ENCODE assay signal across 14 cellular contexts in genomic region chr3:183710231-183710630, GRCh38. TPM values are rescaled to one million over a fixed set of nuclear protein-coding genes. Genes with fewer than 3 reads are reported as not detected.
DNase-seq lines count a peak whose midpoint lies in the region; ATAC-seq, FAIRE-seq and TF ChIP-seq lines count a peak whose summit lies in the region.
"Had no signal": no experiment of that assay in that cellular context is flagged by ENCODE, and none has a peak within 500 bp of the region (broad histone marks: within the 10 kb centered on the region; RNA-seq: fewer than 3 reads in every experiment).

No MANE protein-coding gene starts in this region.

- no peaks in the 10 kb centered on the region for H3K27me3 ChIP-seq in BE2C
- H3K27me3 ChIP-seq: BLaER1 treated with 17β-estradiol and CSF1 and Interleukin-3, amounts not matched to agents 10 nM and 100 nM had no signal

- H3K27ac ChIP-seq in angular gyrus (ENCODE audit: low read depth, low read length): peak overlapping the region; percentile 26
- H3K27ac ChIP-seq: BLaER1 treated with 17β-estradiol and CSF1 and Interleukin-3, amounts not matched to agents 10 nM and 100 nM; PC-9 had no signal

- FAIRE-seq in RCC 7860 (lab: Jason Lieb, UNC): no peak

- H3K4me1 ChIP-seq in BE2C: no peaks in the 10 kb centered on the region

- no peaks in the 10 kb centered on the region for H3K9me3 ChIP-seq in BE2C
- H3K9me3 ChIP-seq: BLaER1 treated with 17β-estradiol and CSF1 and Interleukin-3, amounts not matched to agents 10 nM and 100 nM; HAP-1 had no signal

- peak; percentile 40 for DNase-seq in COLO829 (ENCODE audit: low spot score)
- peak; percentile 28 for DNase-seq in LHCN-M2 (ENCODE audit: low read depth)
- DNase-seq in inferior parietal cortex (ENCODE audit: extremely low spot score): peak; percentile 27
- no peak for DNase-seq in RCC 7860 (ENCODE audit: low spot score)
- DNase-seq in BE2C: no peak
- no peak for DNase-seq in foreskin fibroblast
- DNase-seq: DMS53, NCI-H187, NCI-H345, PC-9 had no signal

- no peak for ATAC-seq in GM19351 (IDR thresholded peaks at IDR 0.05; ENCODE audit: unreplicated experiment)

- TF ChIP-seq CTCF in BE2C (IDR thresholded peaks at IDR 0.05; ENCODE audit: low read depth, low read length): no peak
- no peak for TF ChIP-seq CTCF in foreskin fibroblast (IDR thresholded peaks at IDR 0.05; ENCODE audit: low read depth, low read length)

- peaks cover 16% of the 10 kb centered on the region for H3K36me3 ChIP-seq in BE2C

- H3K4me3 ChIP-seq in BE2C (ENCODE audit: low read depth, low read length) (no peak overlapping the region), foreskin fibroblast (ENCODE audit: low read depth in 1 of 2, low read length in 2 of 2) (no peak overlapping the region)
- H3K4me3 ChIP-seq: BLaER1 treated with 17β-estradiol and CSF1 and Interleukin-3, amounts not matched to agents 10 nM and 100 nM; HAP-1; PC-9 had no signal

RNA-seq across cellular contexts. Expression of gene YEATS2, which starts 12.6 kb away (rescaled TPM):
- 28.3 and 29.2 TPM in 2 replicates for total RNA-seq in LHCN-M2 (2014; rRNA removed)
- 13.7 TPM for polyA plus RNA-seq in LHCN-M2 (2012)
- polyA plus RNA-seq in BE2C (2012; ENCODE audit: insufficient read depth, insufficient read length, low read depth): 25.9 TPM

Comparison
In these comparisons a context has a peak if more than half of its experiments do, and no peak if none do; other contexts are left out.
1. DNase-seq: peak in COLO829 (single experiment), LHCN-M2 (single experiment) and inferior parietal cortex (single experiment); none in RCC 7860 (single experiment), BE2C (single experiment) and foreskin fibroblast (0 of 2).